1 cellular context compared by ENCODE assay signal in the genomic region with DNA sequence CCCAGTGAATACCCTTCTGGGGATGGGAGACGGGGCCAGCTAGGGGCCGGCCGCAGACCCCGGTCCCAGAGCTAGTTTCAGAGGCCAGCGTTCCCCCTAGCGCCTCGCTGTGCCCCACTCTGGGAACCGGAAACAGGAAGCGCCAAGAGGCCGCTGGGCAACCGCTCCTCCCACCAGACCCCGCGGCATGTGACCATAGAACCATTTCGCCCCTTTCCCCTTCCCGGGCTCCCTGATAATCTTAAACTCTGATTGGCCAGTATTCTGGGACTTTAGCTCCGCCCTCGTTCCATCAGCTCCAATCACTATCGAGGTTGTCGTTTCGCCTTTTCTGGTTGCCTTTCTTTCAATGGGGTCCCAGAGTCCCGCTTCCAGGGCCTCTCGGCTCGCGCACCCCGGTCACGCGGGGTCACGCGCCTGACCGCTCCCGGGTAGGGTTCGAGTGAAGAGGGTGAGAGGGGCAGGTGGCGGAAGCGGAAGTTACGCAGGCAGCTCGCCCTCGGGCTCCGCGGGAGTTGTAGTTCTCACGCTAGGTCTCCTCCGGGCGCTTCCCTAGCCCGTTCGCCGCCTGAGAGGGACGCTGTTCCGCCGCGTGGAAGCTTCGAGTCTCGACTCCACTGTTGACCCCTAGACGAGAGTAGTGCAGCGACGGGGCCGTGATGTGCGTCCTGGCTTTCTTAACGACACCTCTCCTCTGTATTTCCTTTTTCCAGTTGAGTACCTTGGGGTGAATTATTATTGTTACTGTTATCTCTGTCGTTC.
TF ChIP-seq lines count a peak whose summit lies in the region.

A gene (minus strand): TSS at position 121 of the 762 bp plus-strand sequence. CDS start 3,241 bp downstream, outside the sequence.

TF ChIP-seq in HepG2, 621 proteins besides CTCF, POLR2A, EP300 and RAD21 (continued from another document and continues in another):
- TF ChIP-seq, protein P1, sequence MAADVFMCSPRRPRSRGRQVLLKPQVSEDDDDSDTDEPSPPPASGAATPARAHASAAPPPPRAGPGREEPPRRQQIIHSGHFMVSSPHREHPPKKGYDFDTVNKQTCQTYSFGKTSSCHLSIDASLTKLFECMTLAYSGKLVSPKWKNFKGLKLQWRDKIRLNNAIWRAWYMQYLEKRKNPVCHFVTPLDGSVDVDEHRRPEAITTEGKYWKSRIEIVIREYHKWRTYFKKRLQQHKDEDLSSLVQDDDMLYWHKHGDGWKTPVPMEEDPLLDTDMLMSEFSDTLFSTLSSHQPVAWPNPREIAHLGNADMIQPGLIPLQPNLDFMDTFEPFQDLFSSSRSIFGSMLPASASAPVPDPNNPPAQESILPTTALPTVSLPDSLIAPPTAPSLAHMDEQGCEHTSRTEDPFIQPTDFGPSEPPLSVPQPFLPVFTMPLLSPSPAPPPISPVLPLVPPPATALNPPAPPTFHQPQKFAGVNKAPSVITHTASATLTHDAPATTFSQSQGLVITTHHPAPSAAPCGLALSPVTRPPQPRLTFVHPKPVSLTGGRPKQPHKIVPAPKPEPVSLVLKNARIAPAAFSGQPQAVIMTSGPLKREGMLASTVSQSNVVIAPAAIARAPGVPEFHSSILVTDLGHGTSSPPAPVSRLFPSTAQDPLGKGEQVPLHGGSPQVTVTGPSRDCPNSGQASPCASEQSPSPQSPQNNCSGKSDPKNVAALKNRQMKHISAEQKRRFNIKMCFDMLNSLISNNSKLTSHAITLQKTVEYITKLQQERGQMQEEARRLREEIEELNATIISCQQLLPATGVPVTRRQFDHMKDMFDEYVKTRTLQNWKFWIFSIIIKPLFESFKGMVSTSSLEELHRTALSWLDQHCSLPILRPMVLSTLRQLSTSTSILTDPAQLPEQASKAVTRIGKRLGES (CRISPR knock-in tag; IDR thresholded peaks at IDR 0.05; ENCODE audit: borderline replicate concordance): no peak; the same call in 1 of the 2 replicates
- TF ChIP-seq ZNF234 (CRISPR knock-in tag; conservative IDR thresholded peaks at IDR 0.05) (peak; percentile 39; the same call in 1 of the 2 replicates), JUND (CRISPR knock-in tag; IDR thresholded peaks at IDR 0.05) (no peak), CCDC6 (CRISPR knock-in tag; IDR thresholded peaks at IDR 0.05) (no peak; the same call in 1 of the 2 replicates), HDAC6 (IDR thresholded peaks at IDR 0.05; ENCODE audit: low read depth, low read length) (no peak), ASH2L (IDR thresholded peaks at IDR 0.05; ENCODE audit: insufficient read length, low read depth, low read length) (peak; percentile 82), ZNF253 (CRISPR knock-in tag; IDR thresholded peaks at IDR 0.05; ENCODE audit: borderline replicate concordance) (no peak), ATAD3A (CRISPR knock-in tag; IDR thresholded peaks at IDR 0.05) (no peak), ZNF333 (CRISPR knock-in tag; IDR thresholded peaks at IDR 0.05; ENCODE audit: borderline replicate concordance) (no peak; the same call in 1 of the 2 replicates), SRY (CRISPR knock-in tag; IDR thresholded peaks at IDR 0.05) (peak; percentile 66; the same call in 1 of the 2 replicates), ZNF101 (CRISPR knock-in tag; IDR thresholded peaks at IDR 0.05; ENCODE audit: borderline replicate concordance, low read depth) (no peak), ZNF660 (CRISPR knock-in tag; IDR thresholded peaks at IDR 0.05; ENCODE audit: borderline replicate concordance, low read depth) (no peak), TRIM24 (CRISPR knock-in tag; IDR thresholded peaks at IDR 0.05) (no peak), ZNF672 (CRISPR knock-in tag; IDR thresholded peaks at IDR 0.05) (no peak), PCBP2 (optimal IDR thresholded peaks at IDR 0.05; ENCODE audit: low read depth, low read length, poor library complexity, severe bottlenecking) (no peak), CENPX (CRISPR knock-in tag; IDR thresholded peaks at IDR 0.05) (no peak), ZBTB42 (CRISPR knock-in tag; IDR thresholded peaks at IDR 0.05) (no peak), SPEN (CRISPR knock-in tag; IDR thresholded peaks at IDR 0.05; ENCODE audit: low read depth) (0 out of 2 replicates have a peak, but pooled peaks have one; percentile 54), KDM3A (CRISPR knock-in tag; IDR thresholded peaks at IDR 0.05; ENCODE audit: low read depth) (peak; percentile 73; the same call in 1 of the 2 replicates), ESRRA (CRISPR knock-in tag; IDR thresholded peaks at IDR 0.05; ENCODE audit: low read depth) (peak; percentile 71), MZF1 (CRISPR knock-in tag; IDR thresholded peaks at IDR 0.05; ENCODE audit: borderline replicate concordance) (no peak; the same call in 1 of the 2 replicates), FOXO1 (CRISPR knock-in tag; IDR thresholded peaks at IDR 0.05) (peak; percentile 73), PLRG1 (conservative IDR thresholded peaks at IDR 0.05) (no peak), ZNF530 (CRISPR knock-in tag; IDR thresholded peaks at IDR 0.05; ENCODE audit: low read depth) (no peak), SMARCE1 (IDR thresholded peaks at IDR 0.05; ENCODE audit: borderline replicate concordance) (no peak), ZNF543 (CRISPR knock-in tag; IDR thresholded peaks at IDR 0.05) (peak; percentile 83; the same call in 1 of the 2 replicates), ZNF761 (CRISPR knock-in tag; conservative IDR thresholded peaks at IDR 0.05) (no peak), SKI (IDR thresholded peaks at IDR 0.05; ENCODE audit: partially characterized antibody) (no peak), ZBTB1 (CRISPR knock-in tag; IDR thresholded peaks at IDR 0.05; ENCODE audit: borderline replicate concordance) (no peak)
- TF ChIP-seq, protein P2, sequence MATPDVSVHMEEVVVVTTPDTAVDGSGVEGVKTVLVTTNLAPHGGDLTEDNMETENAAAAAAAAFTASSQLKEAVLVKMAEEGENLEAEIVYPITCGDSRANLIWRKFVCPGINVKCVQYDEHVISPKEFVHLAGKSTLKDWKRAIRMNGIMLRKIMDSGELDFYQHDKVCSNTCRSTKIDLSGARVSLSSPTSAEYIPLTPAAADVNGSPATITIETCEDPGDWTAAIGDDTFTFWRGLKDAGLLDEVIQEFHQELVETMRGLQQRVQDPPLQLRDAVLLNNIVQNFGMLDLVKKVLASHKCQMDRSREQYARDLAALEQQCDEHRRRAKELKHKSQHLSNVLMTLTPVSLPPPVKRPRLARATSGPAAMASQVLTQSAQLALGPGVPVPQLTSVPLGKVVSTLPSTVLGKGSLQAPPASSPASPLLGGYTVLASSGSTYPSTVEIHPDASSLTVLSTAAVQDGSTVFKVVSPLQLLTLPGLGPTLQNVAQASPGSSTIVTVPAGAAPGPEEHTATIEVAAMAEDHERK (CRISPR knock-in tag; IDR thresholded peaks at IDR 0.05; ENCODE audit: low read depth): no peak
- TF ChIP-seq, protein P3, sequence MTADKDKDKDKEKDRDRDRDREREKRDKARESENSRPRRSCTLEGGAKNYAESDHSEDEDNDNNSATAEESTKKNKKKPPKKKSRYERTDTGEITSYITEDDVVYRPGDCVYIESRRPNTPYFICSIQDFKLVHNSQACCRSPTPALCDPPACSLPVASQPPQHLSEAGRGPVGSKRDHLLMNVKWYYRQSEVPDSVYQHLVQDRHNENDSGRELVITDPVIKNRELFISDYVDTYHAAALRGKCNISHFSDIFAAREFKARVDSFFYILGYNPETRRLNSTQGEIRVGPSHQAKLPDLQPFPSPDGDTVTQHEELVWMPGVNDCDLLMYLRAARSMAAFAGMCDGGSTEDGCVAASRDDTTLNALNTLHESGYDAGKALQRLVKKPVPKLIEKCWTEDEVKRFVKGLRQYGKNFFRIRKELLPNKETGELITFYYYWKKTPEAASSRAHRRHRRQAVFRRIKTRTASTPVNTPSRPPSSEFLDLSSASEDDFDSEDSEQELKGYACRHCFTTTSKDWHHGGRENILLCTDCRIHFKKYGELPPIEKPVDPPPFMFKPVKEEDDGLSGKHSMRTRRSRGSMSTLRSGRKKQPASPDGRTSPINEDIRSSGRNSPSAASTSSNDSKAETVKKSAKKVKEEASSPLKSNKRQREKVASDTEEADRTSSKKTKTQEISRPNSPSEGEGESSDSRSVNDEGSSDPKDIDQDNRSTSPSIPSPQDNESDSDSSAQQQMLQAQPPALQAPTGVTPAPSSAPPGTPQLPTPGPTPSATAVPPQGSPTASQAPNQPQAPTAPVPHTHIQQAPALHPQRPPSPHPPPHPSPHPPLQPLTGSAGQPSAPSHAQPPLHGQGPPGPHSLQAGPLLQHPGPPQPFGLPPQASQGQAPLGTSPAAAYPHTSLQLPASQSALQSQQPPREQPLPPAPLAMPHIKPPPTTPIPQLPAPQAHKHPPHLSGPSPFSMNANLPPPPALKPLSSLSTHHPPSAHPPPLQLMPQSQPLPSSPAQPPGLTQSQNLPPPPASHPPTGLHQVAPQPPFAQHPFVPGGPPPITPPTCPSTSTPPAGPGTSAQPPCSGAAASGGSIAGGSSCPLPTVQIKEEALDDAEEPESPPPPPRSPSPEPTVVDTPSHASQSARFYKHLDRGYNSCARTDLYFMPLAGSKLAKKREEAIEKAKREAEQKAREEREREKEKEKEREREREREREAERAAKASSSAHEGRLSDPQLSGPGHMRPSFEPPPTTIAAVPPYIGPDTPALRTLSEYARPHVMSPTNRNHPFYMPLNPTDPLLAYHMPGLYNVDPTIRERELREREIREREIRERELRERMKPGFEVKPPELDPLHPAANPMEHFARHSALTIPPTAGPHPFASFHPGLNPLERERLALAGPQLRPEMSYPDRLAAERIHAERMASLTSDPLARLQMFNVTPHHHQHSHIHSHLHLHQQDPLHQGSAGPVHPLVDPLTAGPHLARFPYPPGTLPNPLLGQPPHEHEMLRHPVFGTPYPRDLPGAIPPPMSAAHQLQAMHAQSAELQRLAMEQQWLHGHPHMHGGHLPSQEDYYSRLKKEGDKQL (CRISPR knock-in tag; IDR thresholded peaks at IDR 0.05; ENCODE audit: low read depth): peak; percentile 39; the same call in 1 of the 2 replicates
- TF ChIP-seq, protein P4, sequence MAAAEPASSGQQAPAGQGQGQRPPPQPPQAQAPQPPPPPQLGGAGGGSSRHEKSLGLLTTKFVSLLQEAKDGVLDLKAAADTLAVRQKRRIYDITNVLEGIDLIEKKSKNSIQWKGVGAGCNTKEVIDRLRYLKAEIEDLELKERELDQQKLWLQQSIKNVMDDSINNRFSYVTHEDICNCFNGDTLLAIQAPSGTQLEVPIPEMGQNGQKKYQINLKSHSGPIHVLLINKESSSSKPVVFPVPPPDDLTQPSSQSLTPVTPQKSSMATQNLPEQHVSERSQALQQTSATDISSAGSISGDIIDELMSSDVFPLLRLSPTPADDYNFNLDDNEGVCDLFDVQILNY (CRISPR knock-in tag; conservative IDR thresholded peaks at IDR 0.05): no peak
- TF ChIP-seq, protein P5, sequence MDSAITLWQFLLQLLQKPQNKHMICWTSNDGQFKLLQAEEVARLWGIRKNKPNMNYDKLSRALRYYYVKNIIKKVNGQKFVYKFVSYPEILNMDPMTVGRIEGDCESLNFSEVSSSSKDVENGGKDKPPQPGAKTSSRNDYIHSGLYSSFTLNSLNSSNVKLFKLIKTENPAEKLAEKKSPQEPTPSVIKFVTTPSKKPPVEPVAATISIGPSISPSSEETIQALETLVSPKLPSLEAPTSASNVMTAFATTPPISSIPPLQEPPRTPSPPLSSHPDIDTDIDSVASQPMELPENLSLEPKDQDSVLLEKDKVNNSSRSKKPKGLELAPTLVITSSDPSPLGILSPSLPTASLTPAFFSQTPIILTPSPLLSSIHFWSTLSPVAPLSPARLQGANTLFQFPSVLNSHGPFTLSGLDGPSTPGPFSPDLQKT (CRISPR knock-in tag; IDR thresholded peaks at IDR 0.05; ENCODE audit: borderline replicate concordance): no peak
- TF ChIP-seq, protein P6, sequence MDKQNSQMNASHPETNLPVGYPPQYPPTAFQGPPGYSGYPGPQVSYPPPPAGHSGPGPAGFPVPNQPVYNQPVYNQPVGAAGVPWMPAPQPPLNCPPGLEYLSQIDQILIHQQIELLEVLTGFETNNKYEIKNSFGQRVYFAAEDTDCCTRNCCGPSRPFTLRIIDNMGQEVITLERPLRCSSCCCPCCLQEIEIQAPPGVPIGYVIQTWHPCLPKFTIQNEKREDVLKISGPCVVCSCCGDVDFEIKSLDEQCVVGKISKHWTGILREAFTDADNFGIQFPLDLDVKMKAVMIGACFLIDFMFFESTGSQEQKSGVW (CRISPR knock-in tag; IDR thresholded peaks at IDR 0.05; ENCODE audit: borderline replicate concordance): no peak
- TF ChIP-seq, protein P7, sequence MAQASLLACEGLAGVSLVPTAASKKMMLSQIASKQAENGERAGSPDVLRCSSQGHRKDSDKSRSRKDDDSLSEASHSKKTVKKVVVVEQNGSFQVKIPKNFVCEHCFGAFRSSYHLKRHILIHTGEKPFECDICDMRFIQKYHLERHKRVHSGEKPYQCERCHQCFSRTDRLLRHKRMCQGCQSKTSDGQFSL (CRISPR knock-in tag; IDR thresholded peaks at IDR 0.05): 0 out of 2 replicates have a peak, but pooled peaks have one; percentile 49
- TF ChIP-seq, protein P8, sequence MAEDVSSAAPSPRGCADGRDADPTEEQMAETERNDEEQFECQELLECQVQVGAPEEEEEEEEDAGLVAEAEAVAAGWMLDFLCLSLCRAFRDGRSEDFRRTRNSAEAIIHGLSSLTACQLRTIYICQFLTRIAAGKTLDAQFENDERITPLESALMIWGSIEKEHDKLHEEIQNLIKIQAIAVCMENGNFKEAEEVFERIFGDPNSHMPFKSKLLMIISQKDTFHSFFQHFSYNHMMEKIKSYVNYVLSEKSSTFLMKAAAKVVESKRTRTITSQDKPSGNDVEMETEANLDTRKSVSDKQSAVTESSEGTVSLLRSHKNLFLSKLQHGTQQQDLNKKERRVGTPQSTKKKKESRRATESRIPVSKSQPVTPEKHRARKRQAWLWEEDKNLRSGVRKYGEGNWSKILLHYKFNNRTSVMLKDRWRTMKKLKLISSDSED (CRISPR knock-in tag; IDR thresholded peaks at IDR 0.05): no peak
- TF ChIP-seq, protein P9, sequence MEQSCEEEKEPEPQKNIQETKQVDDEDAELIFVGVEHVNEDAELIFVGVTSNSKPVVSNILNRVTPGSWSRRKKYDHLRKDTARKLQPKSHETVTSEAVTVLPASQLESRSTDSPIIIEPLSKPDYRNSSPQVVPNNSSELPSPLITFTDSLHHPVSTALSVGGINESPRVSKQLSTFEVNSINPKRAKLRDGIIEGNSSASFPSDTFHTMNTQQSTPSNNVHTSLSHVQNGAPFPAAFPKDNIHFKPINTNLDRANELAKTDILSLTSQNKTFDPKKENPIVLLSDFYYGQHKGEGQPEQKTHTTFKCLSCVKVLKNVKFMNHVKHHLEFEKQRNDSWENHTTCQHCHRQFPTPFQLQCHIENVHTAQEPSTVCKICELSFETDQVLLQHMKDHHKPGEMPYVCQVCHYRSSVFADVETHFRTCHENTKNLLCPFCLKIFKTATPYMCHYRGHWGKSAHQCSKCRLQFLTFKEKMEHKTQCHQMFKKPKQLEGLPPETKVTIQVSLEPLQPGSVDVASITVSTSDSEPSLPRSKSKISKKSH (CRISPR knock-in tag; IDR thresholded peaks at IDR 0.05; ENCODE audit: borderline replicate concordance): no peak
- TF ChIP-seq, protein P10, sequence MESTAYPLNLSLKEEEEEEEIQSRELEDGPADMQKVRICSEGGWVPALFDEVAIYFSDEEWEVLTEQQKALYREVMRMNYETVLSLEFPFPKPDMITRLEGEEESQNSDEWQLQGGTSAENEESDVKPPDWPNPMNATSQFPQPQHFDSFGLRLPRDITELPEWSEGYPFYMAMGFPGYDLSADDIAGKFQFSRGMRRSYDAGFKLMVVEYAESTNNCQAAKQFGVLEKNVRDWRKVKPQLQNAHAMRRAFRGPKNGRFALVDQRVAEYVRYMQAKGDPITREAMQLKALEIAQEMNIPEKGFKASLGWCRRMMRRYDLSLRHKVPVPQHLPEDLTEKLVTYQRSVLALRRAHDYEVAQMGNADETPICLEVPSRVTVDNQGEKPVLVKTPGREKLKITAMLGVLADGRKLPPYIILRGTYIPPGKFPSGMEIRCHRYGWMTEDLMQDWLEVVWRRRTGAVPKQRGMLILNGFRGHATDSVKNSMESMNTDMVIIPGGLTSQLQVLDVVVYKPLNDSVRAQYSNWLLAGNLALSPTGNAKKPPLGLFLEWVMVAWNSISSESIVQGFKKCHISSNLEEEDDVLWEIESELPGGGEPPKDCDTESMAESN (CRISPR knock-in tag; conservative IDR thresholded peaks at IDR 0.05): peak; percentile 83
- TF ChIP-seq, protein P11, sequence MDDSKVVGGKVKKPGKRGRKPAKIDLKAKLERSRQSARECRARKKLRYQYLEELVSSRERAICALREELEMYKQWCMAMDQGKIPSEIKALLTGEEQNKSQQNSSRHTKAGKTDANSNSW (CRISPR knock-in tag; IDR thresholded peaks at IDR 0.05; ENCODE audit: borderline replicate concordance): no peak
